In the genomic region with DNA sequence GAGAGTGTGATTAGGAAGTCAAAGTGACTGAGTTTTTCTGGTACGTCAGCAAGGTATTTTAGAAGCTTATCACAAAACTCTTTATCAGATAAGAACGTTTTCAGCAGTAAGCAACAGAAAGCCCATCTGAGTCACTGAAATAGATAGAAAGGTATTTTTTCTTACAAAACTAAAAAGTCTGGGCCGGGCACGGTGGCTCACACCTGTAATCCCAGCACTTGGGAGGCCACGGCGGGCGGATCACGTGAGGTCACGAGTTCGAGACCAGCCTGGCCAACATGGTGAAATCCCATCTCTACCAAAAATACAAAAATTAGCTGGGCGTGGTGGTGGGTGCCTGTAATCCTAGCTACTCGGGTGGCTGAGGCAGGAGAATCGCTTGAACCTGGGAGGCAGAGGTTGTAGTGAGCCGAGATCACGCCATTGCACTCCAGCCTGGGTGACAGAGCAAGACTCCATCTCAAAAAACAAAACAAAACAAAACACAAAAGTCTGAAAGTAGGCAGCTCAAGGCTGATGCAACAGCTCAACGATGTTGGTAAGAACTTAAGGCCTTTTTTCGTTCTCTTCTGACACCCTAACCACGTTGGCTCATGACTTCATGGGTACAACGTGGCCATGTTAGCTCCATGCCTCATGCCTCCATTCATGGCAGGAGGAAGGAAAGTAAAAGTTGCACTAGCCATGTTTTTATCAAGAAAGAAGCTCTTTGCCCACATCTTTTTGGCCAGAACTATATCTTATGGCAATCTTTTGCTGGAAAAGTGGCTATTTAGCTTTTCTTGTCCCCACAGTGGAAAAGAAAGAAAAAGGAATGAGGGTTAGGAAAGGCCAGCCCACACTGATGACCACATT, we compare ENCODE assay signal across 8 cellular contexts.
DNase-seq lines count a peak whose midpoint lies in the region; ATAC-seq, FAIRE-seq and TF ChIP-seq lines count a peak whose summit lies in the region.
"Not testable (repeated sequence)": the region's sequence is repeated elsewhere in the genome, so short reads cannot be mapped to it uniquely, and the experiment has no call there.

No MANE protein-coding gene starts in this region.

- H3K27ac Mint-ChIP-seq in CD4-positive, alpha-beta memory T cell = peak overlapping the region in 6 of 7 donors; percentile 10 to 91 (median 56)
- H3K27ac Mint-ChIP-seq in T-cell (peak overlapping the region; percentile 93), type B pancreatic cell (peak overlapping the region; percentile 58)

- peak overlapping the region in 2 of 8 donors; percentile 18 to 83 for H3K4me3 Mint-ChIP-seq in CD4-positive, alpha-beta memory T cell
- H3K4me3 Mint-ChIP-seq in T-cell, type B pancreatic cell: not testable (repeated sequence)

- H3K27ac ChIP-seq in CD4-positive, alpha-beta memory T cell (ENCODE audit: low read depth, low read length) = not testable (repeated sequence)
- peak overlapping the region; percentile 92 for H3K27ac ChIP-seq in K562 (ENCODE audit: extremely low read depth, low read depth, low read length)

- POLR2A ChIA-PET in CD4-positive, alpha-beta memory T cell (lab: Charles Lee; ENCODE audit: partially characterized antibody) = interaction anchor here (0.7 to 3.4 kb wide), 12 partner anchors 9 to 397 kb away, joined by 3 to 17 read pairs (median 4); no protein-coding TSS in a partner anchor
- POLR2A ChIA-PET in T-cell (lab: Charles Lee) = interaction anchor here in 1 of 2 donors (0.6 kb wide), 2 partner anchors 152 to 700 kb away, joined by 3 to 6 read pairs; no protein-coding TSS in a partner anchor
- POLR2A ChIA-PET in K562 (lab: Yijun Ruan, JAX) = interaction anchor here (0.6 to 2.8 kb wide), 10 partner anchors 7 to 1057 kb away, joined by 3 to 13 read pairs (median 4); no protein-coding TSS in a partner anchor

- FAIRE-seq in K562 (lab: Jason Lieb, UNC) = peak; percentile 37

- not testable (repeated sequence) for H3K79me2 ChIP-seq in K562 (ENCODE audit: control insufficient read depth, insufficient read depth, low read length)

- TF ChIP-seq POLR2A in K562 (conservative IDR thresholded peaks at IDR 0.05) = not testable (repeated sequence)

- H3K27me3 Mint-ChIP-seq in CD4-positive, alpha-beta memory T cell; T-cell; type B pancreatic cell: not testable (repeated sequence)

- H3K9me3 ChIP-seq in CD4-positive, alpha-beta memory T cell (ENCODE audit: control insufficient read depth in 1 of 2, low read length in 2 of 2); K562 (replicated peaks; ENCODE audit: control insufficient read depth, insufficient read depth, low read depth, low read length): not testable (repeated sequence)

- ATAC-seq in T-cell (replicated peaks in 1 of 4) (peak in 1 of 4 experiments; percentile 37), K562 (peak; percentile 47)

- BruUV-seq in K562 (replicated peaks; lab: Mats Ljungman, UMichigan) = not testable (repeated sequence)

- intact Hi-C loops in CD4-positive, alpha-beta memory T cell (cut with micrococcal nuclease) = loop anchor here (5.0 kb wide), 1 partner anchor 45 kb away; no protein-coding TSS in a partner anchor
- intact Hi-C loops in K562 (cut with micrococcal nuclease) = not testable (repeated sequence)

- peak overlapping the region; percentile 94 for H2AFZ ChIP-seq in K562 (ENCODE audit: low read depth, low read length)

- not testable (repeated sequence) for H4K20me1 ChIP-seq in K562 (replicated peaks; ENCODE audit: control insufficient read depth, insufficient read depth, low read length)

- in situ Hi-C loops in K562 (cut with MboI) = not testable (repeated sequence)

- not testable (repeated sequence) for H3K9me1 ChIP-seq in K562 (ENCODE audit: control insufficient read depth, insufficient read depth, low read length)

- TF ChIP-seq EP300 in K562 (IDR thresholded peaks at IDR 0.05; ENCODE audit: low read length) = peak; percentile 27

- peak in 2 of 5 donors; percentile 30 to 62 for DNase-seq in CD4-positive, alpha-beta memory T cell
- DNase-seq in T-cell; K562 (ENCODE audit: extremely low read depth in 1 of 4, low spot score in 3 of 4); type B pancreatic cell (ENCODE audit: extremely low spot score, unreplicated experiment): not testable (repeated sequence)
- DNase-seq in activated CD4-positive, alpha-beta T cell treated with anti-CD3 and anti-CD28 coated beads, Interleukin-2, amount 50 U/mL, for 4 hours = peak; percentile 30 to 34
- DNase-seq in activated T-cell treated with anti-CD3 and anti-CD28 coated beads, Interleukin-2, amount 50 U/mL, for 48 hours = peak; percentile 60 to 68
- peak; percentile 39 for DNase-seq in activated naive CD4-positive, alpha-beta T cell treated with anti-CD3 and anti-CD28 coated beads, Interleukin-2, amount 50 U/mL, for 16 hours
- DNase-seq in stimulated activated CD4-positive, alpha-beta T cell treated with anti-CD3 and anti-CD28 coated beads, Interleukin-4, amount 100 ng/mL, for 1 hour = peak; percentile 46

- H3K36me3 ChIP-seq in CD4-positive, alpha-beta memory T cell (ENCODE audit: insufficient read depth, low read length); K562 (ENCODE audit: control insufficient read depth, insufficient read depth, low read length): not testable (repeated sequence)

- H3K4me3 ChIP-seq in CD4-positive, alpha-beta memory T cell (ENCODE audit: low read length in 2 of 2); K562: not testable (repeated sequence)

- not testable (repeated sequence) for H3K9me3 Mint-ChIP-seq in CD4-positive, alpha-beta memory T cell; T-cell; type B pancreatic cell

- H3K9ac ChIP-seq in K562 (ENCODE audit: insufficient read depth in 1 of 2, low read depth in 2 of 2, low read length in 2 of 2) = peak overlapping the region in 1 of 2 experiments; percentile 76; a peak in 2 of 4 replicates

- H3K4me2 ChIP-seq in K562 (ENCODE audit: insufficient read depth, low read length) = peak overlapping the region; percentile 84

- H3K4me1 Mint-ChIP-seq in CD4-positive, alpha-beta memory T cell = peaks cover 19 to 61% (median 40%) of the 10 kb centered on the region in 4 donors
- peaks cover 38 to 50% (median 39%) of the 10 kb centered on the region in 3 donors for H3K4me1 Mint-ChIP-seq in T-cell
- not testable (repeated sequence) for H3K4me1 Mint-ChIP-seq in type B pancreatic cell (ENCODE audit: unreplicated experiment)

- TF ChIP-seq CTCF in K562 (IDR thresholded peaks at IDR 0.05 in 2 of 3, conservative IDR thresholded peaks at IDR 0.05 in 1 of 3; ENCODE audit: insufficient read depth in 2 of 3, low read depth in 1 of 3, low read length in 3 of 3); type B pancreatic cell (conservative IDR thresholded peaks at IDR 0.05): not testable (repeated sequence)

- TF ChIP-seq RAD21 in K562 (CRISPR knock-in tag; conservative IDR thresholded peaks at IDR 0.05 in 1 of 2, IDR thresholded peaks at IDR 0.05 in 1 of 2) = 0 out of 4 replicates have a peak, but pooled peaks of 1 of the 2 experiments have one; percentile 14

- peaks cover 45% of the 10 kb centered on the region for H3K4me1 ChIP-seq in CD4-positive, alpha-beta memory T cell (ENCODE audit: insufficient read depth, low read length)
- peaks cover 18 to 56% of the 10 kb centered on the region in 2 experiments for H3K4me1 ChIP-seq in K562 (replicated peaks in 1 of 2; ENCODE audit: control insufficient read depth in 2 of 2, insufficient read depth in 2 of 2, low read length in 2 of 2)

- CTCF ChIA-PET in CD4-positive, alpha-beta memory T cell (lab: Charles Lee; ENCODE audit: partially characterized antibody) = interaction anchor here (0.9 to 6.5 kb wide), 7 partner anchors 19 to 517 kb away, joined by 3 to 37 read pairs (median 5); no protein-coding TSS in a partner anchor
- CTCF ChIA-PET in T-cell (lab: Charles Lee) = interaction anchor here in 1 of 2 donors (1.5 to 1.6 kb wide), 2 partner anchors 64 to 517 kb away, joined by 4 to 8 read pairs; no protein-coding TSS in a partner anchor
- CTCF ChIA-PET in K562 (lab: Yijun Ruan, JAX; ENCODE audit: low intra/inter-chr PET ratio) = not testable (repeated sequence)

- WGBS in K562 (ENCODE audit: insufficient coverage, low coverage, missing lambda C conversion rate) = 45% methylated on average over 17 of the region's 19 CpGs

- not testable (repeated sequence) for H3K27me3 ChIP-seq in CD4-positive, alpha-beta memory T cell (ENCODE audit: insufficient read depth, low read length); K562 (ENCODE audit: control insufficient read depth in 2 of 2, insufficient read depth in 2 of 2, low read length in 2 of 2)

- not testable (repeated sequence) for H3K36me3 Mint-ChIP-seq in CD4-positive, alpha-beta memory T cell; T-cell; type B pancreatic cell

TF ChIP-seq in K562, 482 proteins besides CTCF, POLR2A, EP300 and RAD21 (continues in another document):
- peak; percentile 81; the same call in 1 of the 2 replicates for TF ChIP-seq SMARCA5 (IDR thresholded peaks at IDR 0.05)
- 0 out of 2 replicates have a peak, but pooled peaks have one; percentile 8 for TF ChIP-seq NFE2L1 (tag; IDR thresholded peaks at IDR 0.05; ENCODE audit: borderline replicate concordance, low read depth)
- TF ChIP-seq BRD9 (IDR thresholded peaks at IDR 0.05; ENCODE audit: low read depth, partially characterized antibody) = peak; percentile 74
- 0 out of 4 replicates have a peak, but pooled peaks of 1 of the 2 experiments have one; percentile 15 for TF ChIP-seq SRF (CRISPR knock-in tag; IDR thresholded peaks at IDR 0.05)
- TF ChIP-seq L3MBTL2 (IDR thresholded peaks at IDR 0.05) = peak; percentile 85
- TF ChIP-seq, protein P1, sequence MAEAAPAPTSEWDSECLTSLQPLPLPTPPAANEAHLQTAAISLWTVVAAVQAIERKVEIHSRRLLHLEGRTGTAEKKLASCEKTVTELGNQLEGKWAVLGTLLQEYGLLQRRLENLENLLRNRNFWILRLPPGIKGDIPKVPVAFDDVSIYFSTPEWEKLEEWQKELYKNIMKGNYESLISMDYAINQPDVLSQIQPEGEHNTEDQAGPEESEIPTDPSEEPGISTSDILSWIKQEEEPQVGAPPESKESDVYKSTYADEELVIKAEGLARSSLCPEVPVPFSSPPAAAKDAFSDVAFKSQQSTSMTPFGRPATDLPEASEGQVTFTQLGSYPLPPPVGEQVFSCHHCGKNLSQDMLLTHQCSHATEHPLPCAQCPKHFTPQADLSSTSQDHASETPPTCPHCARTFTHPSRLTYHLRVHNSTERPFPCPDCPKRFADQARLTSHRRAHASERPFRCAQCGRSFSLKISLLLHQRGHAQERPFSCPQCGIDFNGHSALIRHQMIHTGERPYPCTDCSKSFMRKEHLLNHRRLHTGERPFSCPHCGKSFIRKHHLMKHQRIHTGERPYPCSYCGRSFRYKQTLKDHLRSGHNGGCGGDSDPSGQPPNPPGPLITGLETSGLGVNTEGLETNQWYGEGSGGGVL (CRISPR knock-in tag; IDR thresholded peaks at IDR 0.05) = peak; percentile 11; the same call in 1 of the 2 replicates
- TF ChIP-seq ZNF766 (CRISPR knock-in tag; conservative IDR thresholded peaks at IDR 0.05) = peak; percentile 58
